ENCODE assay signal across 8 cellular contexts in the genomic region with DNA sequence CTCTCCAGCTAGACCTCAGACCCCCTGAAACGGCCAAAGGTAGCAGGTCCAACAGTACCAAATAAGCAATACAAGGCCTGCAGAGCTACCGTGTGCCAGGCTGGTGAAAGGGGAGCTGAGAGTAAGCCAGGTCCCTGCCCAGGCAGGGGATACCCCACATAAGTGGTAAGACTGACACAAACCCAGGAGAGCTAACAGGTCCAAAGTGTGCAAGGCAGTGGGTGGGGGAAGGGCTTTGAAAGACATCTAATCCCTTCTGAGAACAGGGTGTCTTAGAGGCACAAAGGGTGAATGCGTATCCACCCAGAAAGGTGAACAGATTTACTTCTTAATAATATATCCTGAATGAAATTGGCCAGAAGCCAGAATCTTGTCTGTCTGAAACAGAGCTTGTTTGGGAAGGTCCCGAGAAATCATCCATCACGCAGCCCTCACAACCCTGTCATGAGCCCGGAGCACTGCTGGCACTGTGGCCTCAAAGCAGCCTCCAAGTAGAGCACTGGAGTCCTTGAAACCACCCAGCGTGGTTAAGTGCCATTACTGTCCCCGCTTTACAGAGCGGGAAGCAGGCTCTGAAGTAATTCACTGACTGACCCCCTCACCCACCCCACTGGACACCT. TPM values are rescaled to one million over a fixed set of nuclear protein-coding genes. Genes with fewer than 3 reads are reported as not detected.
A peak's percentile ranks its signal among the peaks of the same experiment; 100 is the strongest.
DNase-seq lines count a peak whose midpoint lies in the region; ATAC-seq and TF ChIP-seq lines count a peak whose summit lies in the region.

No MANE protein-coding gene starts in this region.

- peak overlapping the region; percentile 94 to 96 for H3K4me3 Mint-ChIP-seq in CD14-positive monocyte
- peak overlapping the region; percentile 92 to 96 for H3K4me3 Mint-ChIP-seq in H9
- peak overlapping the region; percentile 92 for H3K4me3 Mint-ChIP-seq in activated CD4-positive, alpha-beta memory T cell treated with anti-CD3 and anti-CD28 coated beads, Interleukin-2, amount 10 ng/mL, durations not matched to agents 7 days and 5 days

- no peak overlapping the region for H2BK20ac ChIP-seq in H9 (ENCODE audit: low read depth, low read length, poor library complexity, severe bottlenecking)

- no peak overlapping the region for H3T11ph ChIP-seq in H9 (ENCODE audit: low read length)

- peaks cover 0 to 2% (median 0%) of the 10 kb centered on the region in 3 donors for H3K27me3 Mint-ChIP-seq in CD14-positive monocyte (ENCODE audit: low read depth in 3 of 3)
- peaks cover 2% of the 10 kb centered on the region for H3K27me3 Mint-ChIP-seq in H9 (ENCODE audit: low read depth)
- peaks cover 4% of the 10 kb centered on the region for H3K27me3 Mint-ChIP-seq in activated CD4-positive, alpha-beta memory T cell treated with anti-CD3 and anti-CD28 coated beads, Interleukin-2, amount 10 ng/mL, durations not matched to agents 7 days and 5 days

- no peak for TF ChIP-seq CTCF in CD14-positive monocyte (IDR thresholded peaks at IDR 0.05)
- no peak for TF ChIP-seq CTCF in H9 (conservative IDR thresholded peaks at IDR 0.05)

- no peaks in the 10 kb centered on the region for H4K20me1 ChIP-seq in H9 (ENCODE audit: control insufficient read depth, insufficient read depth, insufficient read length)

- peaks cover 14% of the 10 kb centered on the region for H3K23me2 ChIP-seq in H9 (ENCODE audit: insufficient read length, low read depth, low read length, poor library complexity, severe bottlenecking)

- H3K36me3 Mint-ChIP-seq in CD14-positive monocyte (peaks cover 7 to 15% of the 10 kb centered on the region in 2 donors), H9 (ENCODE audit: insufficient read depth in 1 of 3, low read depth in 3 of 3) (peaks cover 21 to 26% (median 24%) of the 10 kb centered on the region in 3 experiments)
- peaks cover 10% of the 10 kb centered on the region for H3K36me3 Mint-ChIP-seq in activated CD4-positive, alpha-beta memory T cell treated with anti-CD3 and anti-CD28 coated beads, Interleukin-2, amount 10 ng/mL, durations not matched to agents 7 days and 5 days (ENCODE audit: low read depth)

- no peak overlapping the region for H4K8ac ChIP-seq in H9 (replicated peaks; ENCODE audit: insufficient read length, low read depth, low read length)

- H2AFZ ChIP-seq in H9 (ENCODE audit: low read length): no peak overlapping the region

- WGBS in H9 (ENCODE audit: extremely low coverage, insufficient read length, low lambda C conversion rate): no CpG with 5 or more reads among the region's 9 CpGs

- H2BK120ac ChIP-seq in H9 (ENCODE audit: low read depth, low read length, poor library complexity, severe bottlenecking): no peak overlapping the region

- DNase-seq in CD14-positive monocyte (ENCODE audit: low spot score) (no peak), H9 (no peak), glomerular visceral epithelial cell (ENCODE audit: extremely low spot score) (peak; percentile 24), pons (ENCODE audit: low spot score) (peak; percentile 53), HuH-7 (ENCODE audit: low spot score) (no peak)
- peak; percentile 30 for DNase-seq in activated CD4-positive, alpha-beta memory T cell treated with anti-CD3 and anti-CD28 coated beads, Interleukin-2, amount 10 ng/mL, durations not matched to agents 7 days and 5 days

- CTCF ChIA-PET in activated CD4-positive, alpha-beta memory T cell treated with anti-CD3 and anti-CD28 coated beads, Interleukin-2, amount 10 ng/mL, durations not matched to agents 7 days and 5 days (lab: Charles Lee): interaction anchor here (0.6 to 1.5 kb wide), 4 partner anchors 21 to 146 kb away, joined by 3 to 6 read pairs (median 3); no protein-coding TSS in a partner anchor

- intact Hi-C loops in CD14-positive monocyte (cut with micrococcal nuclease): loop anchor here (5.0 to 10.0 kb wide), 2 partner anchors 152 to 359 kb away; a partner anchor contains a TSS

- no peak overlapping the region for H4K5ac ChIP-seq in H9 (ENCODE audit: insufficient read length, low read depth, low read length)

- no peaks in the 10 kb centered on the region for H3K27me3 ChIP-seq in H9 (ENCODE audit: insufficient read depth, low read length)

- H3K18ac ChIP-seq in H9 (ENCODE audit: insufficient read length, low read depth, low read length): no peak overlapping the region

- H3K27ac ChIP-seq in H9 (ENCODE audit: insufficient read length, low read depth, low read length): peak overlapping the region; percentile 5

- no peak overlapping the region for H4K91ac ChIP-seq in H9 (ENCODE audit: insufficient read length, low read depth, low read length)

- no peaks in the 10 kb centered on the region for H3K9me3 Mint-ChIP-seq in CD14-positive monocyte
- no peaks in the 10 kb centered on the region for H3K9me3 Mint-ChIP-seq in H9
- no peaks in the 10 kb centered on the region for H3K9me3 Mint-ChIP-seq in activated CD4-positive, alpha-beta memory T cell treated with anti-CD3 and anti-CD28 coated beads, Interleukin-2, amount 10 ng/mL, durations not matched to agents 7 days and 5 days

- peak overlapping the region; percentile 92 for H3K4me2 ChIP-seq in H9 (ENCODE audit: insufficient read depth, insufficient read length, low read length)

- H2BK15ac ChIP-seq in H9 (ENCODE audit: low read depth, low read length): no peak overlapping the region

- ATAC-seq in HG03025 (IDR thresholded peaks at IDR 0.05; ENCODE audit: low FRiP score, unreplicated experiment) (no peak), HG03521 (IDR thresholded peaks at IDR 0.05; ENCODE audit: unreplicated experiment) (no peak)

- H2AK5ac ChIP-seq in H9 (ENCODE audit: insufficient read length, low read length): no peak overlapping the region

- no peak overlapping the region for H3K56ac ChIP-seq in H9 (ENCODE audit: insufficient read length, low read depth, low read length)

- no peak overlapping the region for H2BK5ac ChIP-seq in H9 (ENCODE audit: insufficient read length, low read length)

- H3K14ac ChIP-seq in H9 (ENCODE audit: insufficient read depth, low read length): no peak overlapping the region

- H3K79me1 ChIP-seq in H9 (ENCODE audit: insufficient read depth, low read depth, low read length, poor library complexity, severe bottlenecking): peaks cover 2% of the 10 kb centered on the region

- POLR2A ChIA-PET in activated CD4-positive, alpha-beta memory T cell treated with anti-CD3 and anti-CD28 coated beads, Interleukin-2, amount 10 ng/mL, durations not matched to agents 7 days and 5 days (lab: Charles Lee): interaction anchor here (0.6 to 2.5 kb wide), 7 partner anchors 13 to 144 kb away, joined by 3 to 9 read pairs (median 4); a partner anchor contains a TSS

- H3K23ac ChIP-seq in H9 (ENCODE audit: insufficient read length, low read depth, low read length): no peak overlapping the region

- H3K27ac Mint-ChIP-seq in CD14-positive monocyte: peak overlapping the region; percentile 96 to 100 (median 99)
- peak overlapping the region; percentile 80 to 98 (median 96); a peak in 6 of 7 replicates for H3K27ac Mint-ChIP-seq in H9
- peak overlapping the region; percentile 81 for H3K27ac Mint-ChIP-seq in activated CD4-positive, alpha-beta memory T cell treated with anti-CD3 and anti-CD28 coated beads, Interleukin-2, amount 10 ng/mL, durations not matched to agents 7 days and 5 days

- peaks cover 20% of the 10 kb centered on the region; the same call in 1 of the 2 replicates for H3K4me1 ChIP-seq in H9 (ENCODE audit: insufficient read depth, low read length)

- H3K4me1 Mint-ChIP-seq in CD14-positive monocyte (peaks cover 57% of the 10 kb centered on the region), H9 (peaks cover 55 to 66% of the 10 kb centered on the region in 2 experiments)
- peaks cover 52% of the 10 kb centered on the region for H3K4me1 Mint-ChIP-seq in activated CD4-positive, alpha-beta memory T cell treated with anti-CD3 and anti-CD28 coated beads, Interleukin-2, amount 10 ng/mL, durations not matched to agents 7 days and 5 days

- no peak overlapping the region for H3K4ac ChIP-seq in H9 (ENCODE audit: low read depth, low read length)

- H3K9ac ChIP-seq in H9 (ENCODE audit: extremely low read depth, insufficient read length, low read length): peak overlapping the region; percentile 71

- H2BK12ac ChIP-seq in H9 (ENCODE audit: insufficient read length, low read depth, low read length): no peak overlapping the region

- H3K79me2 ChIP-seq in H9 (ENCODE audit: insufficient read depth, low read length): peaks cover 61% of the 10 kb centered on the region

- no peaks in the 10 kb centered on the region for H3K9me3 ChIP-seq in H9 (ENCODE audit: control insufficient read depth, low read depth, low read length)

RNA-seq across cellular contexts. Expression of a gene that starts 1.5 kb away (rescaled TPM):
- polyA plus RNA-seq in CD14-positive monocyte: 100 to 1,000 TPM; 562 to 582 TPM
- 650 and 676 TPM in 2 replicates for total RNA-seq in H9 (2021)
- total RNA-seq in activated CD4-positive, alpha-beta memory T cell treated with anti-CD3 and anti-CD28 coated beads, Interleukin-2, amount 10 ng/mL, durations not matched to agents 7 days and 5 days: 100 to 1,000 TPM; 238 to 240 TPM

Comparison
In these comparisons a context has a peak if more than half of its experiments do, and no peak if none do; other contexts are left out.
1. DNase-seq: peak in activated CD4-positive, alpha-beta memory T cell treated with anti-CD3 and anti-CD28 coated beads, Interleukin-2, amount 10 ng/mL, durations not matched to agents 7 days and 5 days (single experiment), glomerular visceral epithelial cell (single experiment) and pons (single experiment); none in CD14-positive monocyte (single experiment), H9 (single experiment) and HuH-7 (single experiment).
2. Peak in every context shown above with its lines, with median percentiles within 50 percentile points of each other: H3K27ac Mint-ChIP-seq and H3K4me3 Mint-ChIP-seq.